Comparison of ENCODE assay signal across 8 cellular contexts in the genomic region with DNA sequence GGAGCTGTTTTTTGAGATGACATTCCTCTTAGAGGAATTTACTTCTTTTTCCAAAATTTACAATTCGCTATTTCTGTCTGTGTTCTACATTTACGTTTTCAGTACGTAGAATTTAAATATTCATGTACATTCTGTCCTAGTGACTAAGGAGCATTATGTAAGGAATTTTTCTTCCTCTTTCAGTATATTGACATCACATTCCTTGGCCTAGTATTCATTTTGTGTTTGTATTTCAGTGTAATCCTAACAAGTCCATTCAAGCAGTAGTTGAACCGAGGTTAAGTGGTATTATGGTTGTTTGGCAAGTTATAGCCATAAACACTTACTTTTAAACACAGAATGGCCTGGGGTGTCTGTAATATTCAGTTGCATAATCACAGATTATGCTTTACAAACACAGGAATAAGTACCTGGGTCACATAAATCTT. TPM values are rescaled to one million over a fixed set of nuclear protein-coding genes. Genes with fewer than 3 reads are reported as not detected.
A peak's percentile ranks its signal among the peaks of the same experiment; 100 is the strongest.
DNase-seq lines count a peak whose midpoint lies in the region; ATAC-seq, FAIRE-seq and TF ChIP-seq lines count a peak whose summit lies in the region.

No MANE protein-coding gene starts in this region.

- 74% methylated on average over 4 of the region's 4 CpGs for WGBS in HepG2 (ENCODE audit: low lambda C conversion rate)

- no peak overlapping the region for H2AFZ ChIP-seq in astrocyte (ENCODE audit: low read depth, low read length)
- H2AFZ ChIP-seq in HepG2 (ENCODE audit: low read length) = no peak overlapping the region

- no peaks in the 10 kb centered on the region for H3K36me3 ChIP-seq in astrocyte (ENCODE audit: insufficient read depth, low read length)
- no peaks in the 10 kb centered on the region for H3K36me3 ChIP-seq in HepG2 (replicated peaks in 1 of 2; ENCODE audit: control insufficient read depth in 1 of 2, insufficient read depth in 2 of 2, low read length in 2 of 2)
- H3K36me3 ChIP-seq in right atrium auricular region = no peaks in the 10 kb centered on the region

- H4K20me1 ChIP-seq in astrocyte (ENCODE audit: insufficient read depth, low read length) (no peaks in the 10 kb centered on the region), HepG2 (ENCODE audit: insufficient read depth, low read length) (no peaks in the 10 kb centered on the region)

- TF ChIP-seq CTCF in astrocyte (IDR thresholded peaks at IDR 0.05; ENCODE audit: insufficient read depth, low read depth, low read length) = no peak
- no peak for TF ChIP-seq CTCF in HepG2 (CRISPR knock-in tag; IDR thresholded peaks at IDR 0.05)
- no peak for TF ChIP-seq CTCF in right atrium auricular region (IDR thresholded peaks at IDR 0.05)

- H3K27me3 Mint-ChIP-seq in astrocyte (ENCODE audit: low read depth, unreplicated experiment) = no peaks in the 10 kb centered on the region

- DNase-seq in ACHN (peak; percentile 21), HT1080 (ENCODE audit: low read depth) (peak; percentile 35), astrocyte (ENCODE audit: low read depth) (peak; percentile 86), HepG2 (ENCODE audit: low spot score) (peak; percentile 16), NCI-H82 (lab: John Stamatoyannopoulos, UW) (no peak), right atrium auricular region (ENCODE audit: low spot score) (no peak)

- peaks cover 52% of the 10 kb centered on the region for H3K79me2 ChIP-seq in astrocyte (ENCODE audit: insufficient read depth, low read length)
- H3K79me2 ChIP-seq in HepG2 (ENCODE audit: insufficient read depth, low read length) = peaks cover 13% of the 10 kb centered on the region

- CTCF ChIA-PET in HepG2 (lab: Yijun Ruan, JAX; ENCODE audit: low intra/inter-chr PET ratio, low total read pairs) = no interaction called here

- H3K27ac Mint-ChIP-seq in astrocyte (ENCODE audit: unreplicated experiment) = peak overlapping the region; percentile 68

- no peak overlapping the region for H3K4me3 Mint-ChIP-seq in astrocyte (ENCODE audit: unreplicated experiment)

- H3K36me3 Mint-ChIP-seq in astrocyte (ENCODE audit: low read depth, unreplicated experiment) = no peaks in the 10 kb centered on the region

- TF ChIP-seq POLR2A in HepG2 (IDR thresholded peaks at IDR 0.05; ENCODE audit: insufficient read depth in 1 of 2, low read depth in 2 of 2, low read length in 2 of 2) = no peak

- H3K4me1 ChIP-seq in astrocyte (ENCODE audit: insufficient read depth, low read length) (peaks cover 14% of the 10 kb centered on the region), HepG2 (ENCODE audit: insufficient read depth, low read length) (peaks cover 13% of the 10 kb centered on the region; the same call in 1 of the 2 replicates), right atrium auricular region (no peaks in the 10 kb centered on the region)

- no peaks in the 10 kb centered on the region for H3K27me3 ChIP-seq in astrocyte (ENCODE audit: insufficient read depth, low read length)
- no peaks in the 10 kb centered on the region for H3K27me3 ChIP-seq in HepG2 (ENCODE audit: control insufficient read depth in 1 of 2, insufficient read depth in 2 of 2, low read length in 2 of 2)
- H3K27me3 ChIP-seq in right atrium auricular region = no peaks in the 10 kb centered on the region

- TF ChIP-seq RAD21 in HepG2 (CRISPR knock-in tag; IDR thresholded peaks at IDR 0.05) = no peak

- POLR2A ChIA-PET in HepG2 (lab: Yijun Ruan, JAX) = no interaction called here

- intact Hi-C loops in HepG2 (cut with micrococcal nuclease; ENCODE audit: unreplicated experiment) = no loop called here

- H3K4me2 ChIP-seq in astrocyte (ENCODE audit: low read length) (peak overlapping the region; percentile 73), HepG2 (ENCODE audit: low read depth, low read length) (no peak overlapping the region)

- no TSS peak for BruUV-seq in HepG2 (replicated peaks; lab: Mats Ljungman, UMichigan)

- H3K4me3 ChIP-seq in astrocyte (ENCODE audit: insufficient read depth, low read depth, low read length) (peak overlapping the region; percentile 3), HepG2 (replicated peaks in 1 of 3; ENCODE audit: insufficient read depth in 1 of 3, low read depth in 2 of 3, low read length in 3 of 3) (no peak overlapping the region), right atrium auricular region (no peak overlapping the region)

- FAIRE-seq in astrocyte (lab: Jason Lieb, UNC) = no peak
- FAIRE-seq in HepG2 (lab: Jason Lieb, UNC) = no peak

- H3K4me1 Mint-ChIP-seq in astrocyte (ENCODE audit: low read depth, unreplicated experiment) = peaks cover 11% of the 10 kb centered on the region

- H3K9me3 ChIP-seq in astrocyte (ENCODE audit: insufficient read depth, low read depth, low read length) (no peaks in the 10 kb centered on the region), HepG2 (ENCODE audit: low read length) (no peaks in the 10 kb centered on the region), right atrium auricular region (no peaks in the 10 kb centered on the region)

- peak overlapping the region; percentile 51 for H3K9ac ChIP-seq in astrocyte (ENCODE audit: low read length)
- H3K9ac ChIP-seq in HepG2 (ENCODE audit: insufficient read depth, low read depth, low read length) = no peak overlapping the region

- in situ Hi-C loops in ACHN (cut with HindIII; ENCODE audit: low pct_ligation_motif_present, low pct_unique_long_range_greater_than_20kb, low sequenced_read_pairs) (no loop called here), HepG2 (cut with HindIII; ENCODE audit: extremely low pct_ligation_motif_present, low pct_unique_long_range_greater_than_20kb) (no loop called here)

- ATAC-seq in HepG2 (no peak), GM21717 (IDR thresholded peaks at IDR 0.05; ENCODE audit: unreplicated experiment) (no peak), HG02852 (IDR thresholded peaks at IDR 0.05; ENCODE audit: unreplicated experiment) (no peak)

- TF ChIP-seq EP300 in HepG2 (IDR thresholded peaks at IDR 0.05; ENCODE audit: low read depth in 2 of 2, low read length in 2 of 2) = no peak
- no peak for TF ChIP-seq EP300 in HepG2 (CRISPR knock-in tag; IDR thresholded peaks at IDR 0.05; ENCODE audit: borderline replicate concordance)

- H3K27ac ChIP-seq in astrocyte (ENCODE audit: low read depth, low read length) (peak overlapping the region; percentile 74), HepG2 (ENCODE audit: extremely low read length, insufficient read depth, low read length) (no peak overlapping the region), right atrium auricular region (no peak overlapping the region)

- peaks cover 6% of the 10 kb centered on the region for H3K9me3 Mint-ChIP-seq in astrocyte (ENCODE audit: unreplicated experiment)

TF ChIP-seq in HepG2, 621 proteins besides CTCF, POLR2A, EP300 and RAD21 (continues in another document):
- TF ChIP-seq IKZF4 (CRISPR knock-in tag; IDR thresholded peaks at IDR 0.05; ENCODE audit: borderline replicate concordance, low read depth, not compliant biosample characterization) (no peak), ZNF230 (CRISPR knock-in tag; IDR thresholded peaks at IDR 0.05) (no peak), ZNF598 (CRISPR knock-in tag; IDR thresholded peaks at IDR 0.05; ENCODE audit: borderline replicate concordance) (no peak), PITX1 (CRISPR knock-in tag; IDR thresholded peaks at IDR 0.05) (no peak), SCMH1 (CRISPR knock-in tag; IDR thresholded peaks at IDR 0.05; ENCODE audit: borderline replicate concordance) (no peak), ZNF180 (CRISPR knock-in tag; IDR thresholded peaks at IDR 0.05; ENCODE audit: borderline replicate concordance, low read depth) (no peak), XBP1 (CRISPR knock-in tag; IDR thresholded peaks at IDR 0.05) (no peak), ZNF576 (CRISPR knock-in tag; IDR thresholded peaks at IDR 0.05) (no peak), ZNF564 (CRISPR knock-in tag; IDR thresholded peaks at IDR 0.05) (no peak), NR1H2 (CRISPR knock-in tag; IDR thresholded peaks at IDR 0.05; ENCODE audit: borderline replicate concordance, low read depth) (no peak), KAT7 (CRISPR knock-in tag; IDR thresholded peaks at IDR 0.05; ENCODE audit: borderline replicate concordance) (no peak), ZNF83 (CRISPR knock-in tag; IDR thresholded peaks at IDR 0.05; ENCODE audit: borderline replicate concordance) (no peak), GTF3A (CRISPR knock-in tag; conservative IDR thresholded peaks at IDR 0.05) (no peak)

RNA-seq across cellular contexts. Expression of gene SIPA1L1, which starts 52.1 kb away (rescaled TPM):
- total RNA-seq in HT1080 (2014; rRNA removed; shearing (Covaris generic)) = 32.1 and 34.4 TPM in 2 replicates
- polyA plus RNA-seq in HT1080 (2015; cell fraction: cytosol; rRNA removed) = 42.3 and 45.0 TPM in 2 replicates
- 122 and 166 TPM in 2 replicates for polyA plus RNA-seq in HT1080 (2015; cell fraction: nucleus; rRNA removed)
- total RNA-seq in astrocyte (31.3 and 32.8 TPM in 2 replicates), HepG2 (2016; rRNA removed; fragmentation: Illumina TruSeq; extraction: Trizol) (23.6 and 25.2 TPM in 2 replicates), right atrium auricular region (1 to 10 TPM; 5.6 to 9.6 TPM)
- 16.7 and 16.9 TPM in 2 replicates for total RNA-seq in HepG2 (2016; cell fraction: cytosol; rRNA removed; fragmentation: Illumina TruSeq; extraction: Trizol; ENCODE audit: low read depth)
- 20.2 TPM in 2 replicates for total RNA-seq in HepG2 (2016; cell fraction: insoluble cytoplasmic fraction; rRNA removed; fragmentation: Illumina TruSeq; extraction: Trizol)
- 21.4 and 21.6 TPM in 2 replicates for total RNA-seq in HepG2 (2016; cell fraction: membrane; rRNA removed; fragmentation: Illumina TruSeq; extraction: Trizol)
- 32.8 and 36.6 TPM in 2 replicates for total RNA-seq in HepG2 (2016; cell fraction: nucleus; rRNA removed; fragmentation: Illumina TruSeq; extraction: Trizol)
- 12.8 and 13.4 TPM in 2 replicates for polyA plus RNA-seq in HepG2 (2011; rRNA removed)
- 10.8 and 12.1 TPM in 2 replicates for polyA plus RNA-seq in HepG2 (2011; cell fraction: cytosol; rRNA removed)
- 27.9 and 30.6 TPM in 2 replicates for polyA plus RNA-seq in HepG2 (2011; cell fraction: nucleus; rRNA removed)
- polyA plus RNA-seq in HepG2 (2012) = 12.7 and 16.7 TPM in 2 replicates
- 2.1 and 2.3 TPM in 2 replicates for polyA plus RNA-seq in HepG2 (2016; cell fraction: cytosol; fragmentation: Illumina TruSeq; extraction: Trizol; ENCODE audit: low read depth)
- 19.8 and 24.7 TPM in 2 replicates for polyA plus RNA-seq in HepG2 (2016; cell fraction: insoluble cytoplasmic fraction; fragmentation: Illumina TruSeq; extraction: Trizol; ENCODE audit: low read depth)
- polyA plus RNA-seq in HepG2 (2016; cell fraction: membrane; fragmentation: Illumina TruSeq; extraction: Trizol; ENCODE audit: low read depth) = 6.8 and 8.6 TPM in 2 replicates
- polyA plus RNA-seq in HepG2 (2016; cell fraction: nucleus; fragmentation: Illumina TruSeq; extraction: Trizol; ENCODE audit: insufficient read depth, low read depth) = 24.0 and 32.2 TPM in 2 replicates
- polyA minus RNA-seq in HepG2 (2011; rRNA and poly(A)+ RNA removed; ENCODE audit: low replicate concordance) = 22.9 and 93.6 TPM in 2 replicates
- polyA minus RNA-seq in HepG2 (2011; cell fraction: cytosol; rRNA and poly(A)+ RNA removed) = 19.1 and 23.1 TPM in 2 replicates
- polyA minus RNA-seq in HepG2 (2011; cell fraction: nucleus; rRNA and poly(A)+ RNA removed) = 49.7 and 56.6 TPM in 2 replicates

Comparison
In these comparisons a context has a peak if more than half of its experiments do, and no peak if none do; other contexts are left out.
1. DNase-seq: peak in ACHN (single experiment), HT1080 (single experiment), astrocyte (single experiment) and HepG2 (single experiment); none in NCI-H82 (single experiment) and right atrium auricular region (single experiment).